ENCODE assay signal across 26 cellular contexts in the genomic region with DNA sequence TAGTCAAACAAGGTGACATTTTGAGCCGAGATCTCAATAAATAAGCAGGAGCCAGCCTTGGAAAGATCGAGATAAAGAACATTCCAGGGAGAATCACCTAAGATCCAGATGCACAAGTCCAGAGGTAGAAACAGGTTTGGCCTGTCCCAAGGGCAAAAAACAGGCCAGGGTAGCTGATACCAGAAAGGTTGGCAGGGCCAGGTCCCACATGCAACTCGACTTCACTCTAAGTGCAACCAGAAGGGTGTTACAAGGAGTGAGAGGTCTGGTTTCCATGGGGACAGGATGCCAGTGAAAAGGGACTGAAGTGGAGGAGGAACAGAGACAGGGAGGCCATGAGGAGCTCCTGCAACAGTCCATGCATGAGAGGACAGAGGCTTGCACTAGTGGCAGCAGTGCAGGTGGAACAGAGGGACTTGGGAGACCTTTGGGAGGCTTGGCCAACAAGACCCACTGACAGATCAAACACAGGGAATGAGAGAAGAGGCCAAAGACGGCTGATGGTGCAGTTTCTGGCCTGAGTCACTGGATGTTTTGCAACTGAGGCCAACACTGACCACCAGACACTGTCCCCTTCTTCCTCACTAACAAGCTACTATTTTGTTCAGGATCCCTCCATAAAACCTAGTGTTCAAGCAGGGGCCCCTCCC. TPM values are rescaled to one million over a fixed set of nuclear protein-coding genes. Genes with fewer than 3 reads are reported as not detected.
DNase-seq lines count a peak whose midpoint lies in the region; ATAC-seq and TF ChIP-seq lines count a peak whose summit lies in the region.
"Had no signal": no experiment of that assay in that cellular context is flagged by ENCODE, and none has a peak within 500 bp of the region (broad histone marks: within the 10 kb centered on the region; RNA-seq: fewer than 3 reads in every experiment).

No MANE protein-coding gene starts in this region.

- H3K4me3 Mint-ChIP-seq in CD8-positive, alpha-beta T cell = no peak overlapping the region
- H3K4me3 Mint-ChIP-seq in HFFc6 (no peak overlapping the region), nephron progenitor cell (peak overlapping the region; percentile 33)
- H3K4me3 Mint-ChIP-seq: activated CD4-positive, alpha-beta memory T cell treated with anti-CD3 and anti-CD28 coated beads, Interleukin-2, amount 10 ng/mL, durations not matched to agents 7 days and 5 days; activated naive CD8-positive, alpha-beta T cell treated with anti-CD3 and anti-CD28 coated beads, Interleukin-2, amount 50 U/mL, for 24 hours; activated T-cell treated with anti-CD3 and anti-CD28 coated beads, Interleukin-2, amount 50 U/mL, for 72 hours; GM23338; natural killer cell had no signal

- intact Hi-C loops in CD8-positive, alpha-beta T cell (cut with DNase I, micrococcal nuclease) = no loop called here

- DNase-seq in CD8-positive, alpha-beta T cell = no peak
- DNase-seq in HFFc6 = no peak
- DNase-seq in choroid plexus epithelial cell (ENCODE audit: low read depth) = peak; percentile 43
- no peak for DNase-seq in nephron progenitor cell
- DNase-seq in activated naive CD4-positive, alpha-beta T cell treated with anti-CD3 and anti-CD28 coated beads, Interleukin-2, amount 50 U/mL, for 16 hours = no peak
- DNase-seq: activated CD4-positive, alpha-beta memory T cell treated with anti-CD3 and anti-CD28 coated beads, Interleukin-2, amount 10 ng/mL, durations not matched to agents 7 days and 5 days; activated naive CD8-positive, alpha-beta T cell treated with anti-CD3 and anti-CD28 coated beads, Interleukin-2, amount 50 U/mL, for 24 hours; activated T-cell treated with anti-CD3 and anti-CD28 coated beads, Interleukin-2, amount 50 U/mL, for 72 hours; AML-193; esophagus squamous epithelium; kidney; mesendoderm; MV-4-11; natural killer cell; NCI-H2081 treated with DMSO at 0.1 percent for 48 hours; NCI-H526 treated with DMSO at 0.1 percent for 48 hours; SHP77 treated with DMSO at 0.1 percent for 48 hours; stimulated activated CD4-positive, alpha-beta T cell treated with anti-CD3 and anti-CD28 coated beads, Interleukin-4, amount 100 ng/mL, for 1 hour had no signal

- H3K27me3 ChIP-seq in CD8-positive, alpha-beta T cell (ENCODE audit: insufficient read depth, low read length) = no peaks in the 10 kb centered on the region
- H3K27me3 ChIP-seq: esophagus squamous epithelium, hepatocyte had no signal

- no peaks in the 10 kb centered on the region for H3K36me3 ChIP-seq in CD8-positive, alpha-beta T cell (ENCODE audit: insufficient read depth, low read length)

- POLR2A ChIA-PET in CD8-positive, alpha-beta T cell (lab: Charles Lee) = no interaction called here

- no peak overlapping the region for H3K27ac ChIP-seq in CD8-positive, alpha-beta T cell (ENCODE audit: low read depth, low read length)
- H3K27ac ChIP-seq: esophagus squamous epithelium, hepatocyte had no signal

- no peaks in the 10 kb centered on the region for H3K36me3 Mint-ChIP-seq in CD8-positive, alpha-beta T cell
- H3K36me3 Mint-ChIP-seq in HFFc6 (ENCODE audit: low read depth) (no peaks in the 10 kb centered on the region; the same call in 1 of the 2 replicates), nephron progenitor cell (ENCODE audit: low read depth) (peaks cover 11% of the 10 kb centered on the region)
- H3K36me3 Mint-ChIP-seq: natural killer cell had no signal

- no peaks in the 10 kb centered on the region for H3K27me3 Mint-ChIP-seq in CD8-positive, alpha-beta T cell (ENCODE audit: low read depth)
- H3K27me3 Mint-ChIP-seq in HFFc6 (ENCODE audit: insufficient read depth) = no peaks in the 10 kb centered on the region; the same call in 1 of the 2 replicates
- H3K27me3 Mint-ChIP-seq in nephron progenitor cell (ENCODE audit: low read depth, poor library complexity) = peaks cover 3% of the 10 kb centered on the region
- H3K27me3 Mint-ChIP-seq: activated CD4-positive, alpha-beta memory T cell treated with anti-CD3 and anti-CD28 coated beads, Interleukin-2, amount 10 ng/mL, durations not matched to agents 7 days and 5 days; activated naive CD8-positive, alpha-beta T cell treated with anti-CD3 and anti-CD28 coated beads, Interleukin-2, amount 50 U/mL, for 24 hours; IgD-negative memory B cell; progenitor cell of endocrine pancreas had no signal

- no peak overlapping the region for H3K4me3 ChIP-seq in CD8-positive, alpha-beta T cell (ENCODE audit: low read depth, low read length)
- no peak overlapping the region for H3K4me3 ChIP-seq in choroid plexus epithelial cell (ENCODE audit: low read depth, low read length)
- H3K4me3 ChIP-seq: esophagus squamous epithelium, GM23338, hepatocyte, skin epidermis had no signal

- H3K4me1 Mint-ChIP-seq in CD8-positive, alpha-beta T cell (ENCODE audit: low read depth) = peaks cover 45% of the 10 kb centered on the region
- H3K4me1 Mint-ChIP-seq in HFFc6 (ENCODE audit: low read depth) (peaks cover 35% of the 10 kb centered on the region), nephron progenitor cell (peaks cover 34% of the 10 kb centered on the region)

- no peaks in the 10 kb centered on the region for H3K9me3 Mint-ChIP-seq in CD8-positive, alpha-beta T cell
- H3K9me3 Mint-ChIP-seq in HFFc6 (no peaks in the 10 kb centered on the region), nephron progenitor cell (no peaks in the 10 kb centered on the region)
- H3K9me3 Mint-ChIP-seq: activated CD4-positive, alpha-beta memory T cell treated with anti-CD3 and anti-CD28 coated beads, Interleukin-2, amount 10 ng/mL, durations not matched to agents 7 days and 5 days; activated naive CD8-positive, alpha-beta T cell treated with anti-CD3 and anti-CD28 coated beads, Interleukin-2, amount 50 U/mL, for 24 hours; activated T-cell treated with anti-CD3 and anti-CD28 coated beads, Interleukin-2, amount 50 U/mL, for 72 hours; GM23338; IgD-negative memory B cell; natural killer cell had no signal

- no peaks in the 10 kb centered on the region for H3K9me3 ChIP-seq in CD8-positive, alpha-beta T cell (ENCODE audit: low read length)
- H3K9me3 ChIP-seq: esophagus squamous epithelium had no signal

- peaks cover 19% of the 10 kb centered on the region for H3K4me1 ChIP-seq in CD8-positive, alpha-beta T cell (ENCODE audit: insufficient read depth, low read length)

- CTCF ChIA-PET in CD8-positive, alpha-beta T cell (lab: Charles Lee) = interaction anchor here (1.5 to 4.4 kb wide), 2 partner anchors 10 to 109 kb away, joined by 4 to 33 read pairs; no protein-coding TSS in a partner anchor

- peak overlapping the region; percentile 10 for H3K27ac Mint-ChIP-seq in CD8-positive, alpha-beta T cell
- H3K27ac Mint-ChIP-seq in HFFc6 (peak overlapping the region; percentile 71), nephron progenitor cell (no peak overlapping the region)
- H3K27ac Mint-ChIP-seq: activated CD4-positive, alpha-beta memory T cell treated with anti-CD3 and anti-CD28 coated beads, Interleukin-2, amount 10 ng/mL, durations not matched to agents 7 days and 5 days; activated naive CD8-positive, alpha-beta T cell treated with anti-CD3 and anti-CD28 coated beads, Interleukin-2, amount 50 U/mL, for 24 hours; GM23338; progenitor cell of endocrine pancreas had no signal

- TF ChIP-seq CTCF in CD8-positive, alpha-beta T cell (IDR thresholded peaks at IDR 0.05) = no peak
- TF ChIP-seq CTCF in HFFc6 (IDR thresholded peaks at IDR 0.05) (no peak), choroid plexus epithelial cell (conservative IDR thresholded peaks at IDR 0.05; ENCODE audit: low read depth, low read length) (no peak), nephron progenitor cell (IDR thresholded peaks at IDR 0.05) (no peak)

- ATAC-seq in CD8-positive, alpha-beta T cell = no peak
- ATAC-seq in GM19455 (IDR thresholded peaks at IDR 0.05; ENCODE audit: unreplicated experiment) (no peak), HG03432 (IDR thresholded peaks at IDR 0.05; ENCODE audit: unreplicated experiment) (no peak), GM21717 (IDR thresholded peaks at IDR 0.05; ENCODE audit: unreplicated experiment) (no peak)
- ATAC-seq: activated naive CD8-positive, alpha-beta T cell treated with anti-CD3 and anti-CD28 coated beads, Interleukin-2, amount 50 U/mL, for 24 hours; activated T-cell treated with anti-CD3 and anti-CD28 coated beads, Interleukin-2, amount 50 U/mL, for 72 hours; GM23338; natural killer cell had no signal

RNA-seq across cellular contexts. Expression of gene TPRA1, which starts 5.2 kb away (rescaled TPM):
- 1 to 10 TPM; 6.0 to 6.1 TPM for total RNA-seq in CD8-positive, alpha-beta T cell
- total RNA-seq in HFFc6 (2021; fragmentation: NEBNext Ultra II Directional; extraction: Animal tissue kit (Norgen Biotek cat#: 25700)) = 10 to 100 TPM; 38.8 to 47.5 (median 43.8) TPM

RNA-seq across cellular contexts. Expression of gene MCM2, which starts 12.9 kb away (rescaled TPM):
- 10 to 100 TPM; 13.7 to 14.0 TPM for total RNA-seq in CD8-positive, alpha-beta T cell
- total RNA-seq in HFFc6 (2021; fragmentation: NEBNext Ultra II Directional; extraction: Animal tissue kit (Norgen Biotek cat#: 25700)) = 10 to 100 TPM; 24.1 to 56.0 (median 45.0) TPM

RNA-seq across cellular contexts. Expression of gene PODXL2, which starts 43.7 kb away (rescaled TPM):
- 1 to 10 TPM; 2.7 to 3.2 TPM for total RNA-seq in CD8-positive, alpha-beta T cell
- under 1 TPM in 1 of 6 experiments, not detected in 5; 0.09 TPM for total RNA-seq in HFFc6 (2021; fragmentation: NEBNext Ultra II Directional; extraction: Animal tissue kit (Norgen Biotek cat#: 25700))

Comparison
In these comparisons a context has a peak if more than half of its experiments do, and no peak if none do; other contexts are left out.
1. RNA of gene TPRA1, which starts 5.2 kb away (total RNA-seq): 38.8 to 47.5 TPM in HFFc6; 6.0 to 6.1 TPM in CD8-positive, alpha-beta T cell; every median in the first group is over 4 times any median in the second.